Comparison of ENCODE assay signal across 16 cellular contexts in genomic region chr17:28346199-28346580, GRCh38. TPM values are rescaled to one million over a fixed set of nuclear protein-coding genes. Genes with fewer than 3 reads are reported as not detected.
DNase-seq lines count a peak whose midpoint lies in the region; ATAC-seq, FAIRE-seq and TF ChIP-seq lines count a peak whose summit lies in the region.
"Had no signal": no experiment of that assay in that cellular context is flagged by ENCODE, and none has a peak within 500 bp of the region (broad histone marks: within the 10 kb centered on the region; RNA-seq: fewer than 3 reads in every experiment).

No MANE protein-coding gene starts in this region.

- H3K27me3 ChIP-seq in GM23338 (ENCODE audit: insufficient read depth), result no peaks in the 10 kb centered on the region
- no peaks in the 10 kb centered on the region for H3K27me3 ChIP-seq in PC-3 (ENCODE audit: low read length)
- no peaks in the 10 kb centered on the region for H3K27me3 ChIP-seq in endothelial cell of umbilical vein (ENCODE audit: control insufficient read depth in 2 of 2, insufficient read depth in 2 of 2, low read length in 2 of 2)
- H3K27me3 ChIP-seq in pancreas, result no peaks in the 10 kb centered on the region
- H3K27me3 ChIP-seq: gastrocnemius medialis had no signal

- POLR2A ChIA-PET in PC-3 (lab: Charles Lee; ENCODE audit: unreplicated experiment) (no interaction called here), endothelial cell of umbilical vein (lab: Charles Lee) (interaction anchor here (1.3 to 3.3 kb wide), 4 partner anchors 10 to 25 kb away, joined by 3 to 34 read pairs (median 8); partner anchors contain the start of genes IFT20, POLDIP2, SARM1 and TNFAIP1)

- BruUV-seq in PC-3 (replicated peaks; lab: Mats Ljungman, UMichigan), result TSS peak; percentile 15
- BruUV-seq in endothelial cell of umbilical vein (replicated peaks; lab: Mats Ljungman, UMichigan), result TSS peak; percentile 12

- H3K4me1 Mint-ChIP-seq in GM23338, result peaks cover 16% of the 10 kb centered on the region
- H3K4me1 Mint-ChIP-seq: activated naive CD8-positive, alpha-beta T cell treated with anti-CD3 and anti-CD28 coated beads, Interleukin-2, amount 10 ng/mL, durations not matched to agents 7 days and 5 days; nephron had no signal

- ATAC-seq in GM23338, result peak; percentile 63
- ATAC-seq in PC-3, result no peak
- peak; percentile 1 to 8 (median 3) for ATAC-seq in pancreas

- H3K9me1 ChIP-seq in endothelial cell of umbilical vein (replicated peaks; ENCODE audit: control insufficient read depth, extremely low read depth, insufficient read depth, low read length), result no peaks in the 10 kb centered on the region

- H3K4me2 ChIP-seq in GM23338 (no peak overlapping the region), PC-3 (ENCODE audit: low read length) (peak overlapping the region; percentile 74), endothelial cell of umbilical vein (ENCODE audit: insufficient read depth, low read length) (peak overlapping the region; percentile 39)

- intact Hi-C loops in PC-3 (cut with micrococcal nuclease), result no loop called here
- intact Hi-C loops in endothelial cell of umbilical vein (cut with micrococcal nuclease), result loop anchor here (2.0 kb wide), 1 partner anchor 71 kb away; no protein-coding TSS in a partner anchor
- intact Hi-C loops in pancreas (cut with DNase I), result no loop called here

- H3K36me3 Mint-ChIP-seq in GM23338 (ENCODE audit: low read depth), result peaks cover 63% of the 10 kb centered on the region

- TF ChIP-seq POLR2A in endothelial cell of umbilical vein (IDR thresholded peaks at IDR 0.05; ENCODE audit: low read depth, low read length), result no peak

- H3K4me3 ChIP-seq in GM23338 (no peak overlapping the region), PC-3 (ENCODE audit: low read length) (peak overlapping the region; percentile 36; the same call in 1 of the 2 replicates), endothelial cell of umbilical vein (replicated peaks in 1 of 3; ENCODE audit: insufficient read depth in 1 of 3, low read depth in 1 of 3, low read length in 3 of 3) (no peak overlapping the region), pancreas (peak overlapping the region in 1 of 4 donors; percentile 22)
- H3K4me3 ChIP-seq: gastrocnemius medialis had no signal

- H3K79me2 ChIP-seq in GM23338 (replicated peaks; ENCODE audit: insufficient read depth), result no peaks in the 10 kb centered on the region
- H3K79me2 ChIP-seq in PC-3 (ENCODE audit: low read length), result no peaks in the 10 kb centered on the region
- no peaks in the 10 kb centered on the region for H3K79me2 ChIP-seq in endothelial cell of umbilical vein (ENCODE audit: control insufficient read depth, insufficient read depth, low read length)

- H3K9me2 ChIP-seq in GM23338 (ENCODE audit: insufficient read depth) (no peaks in the 10 kb centered on the region), PC-3 (replicated peaks; ENCODE audit: low read length) (no peaks in the 10 kb centered on the region)

- H3K27ac ChIP-seq in GM23338 (ENCODE audit: low read depth) (no peak overlapping the region; the same call in 1 of the 2 replicates), PC-3 (ENCODE audit: low read length) (peak overlapping the region; percentile 92), endothelial cell of umbilical vein (ENCODE audit: insufficient read depth, low read depth, low read length) (peak overlapping the region; percentile 88), pancreas (peak overlapping the region; percentile 63 to 83 (median 74))

- H3K27me3 Mint-ChIP-seq in GM23338 (ENCODE audit: insufficient read depth, low read depth, poor library complexity), result peaks cover 9% of the 10 kb centered on the region
- H3K27me3 Mint-ChIP-seq: activated naive CD8-positive, alpha-beta T cell treated with anti-CD3 and anti-CD28 coated beads, Interleukin-2, amount 10 ng/mL, durations not matched to agents 7 days and 5 days had no signal

- no peak overlapping the region for H3K27ac Mint-ChIP-seq in GM23338
- H3K27ac Mint-ChIP-seq: activated naive CD8-positive, alpha-beta T cell treated with anti-CD3 and anti-CD28 coated beads, Interleukin-2, amount 10 ng/mL, durations not matched to agents 7 days and 5 days had no signal

- WGBS in pancreas, 2 donors, result 20 to 29% methylated on average over 2 of the region's 2 CpGs

- no peak for TF ChIP-seq CTCF in GM23338 (conservative IDR thresholded peaks at IDR 0.05; ENCODE audit: low read depth in 2 of 2)
- no peak for TF ChIP-seq CTCF in PC-3 (conservative IDR thresholded peaks at IDR 0.05; ENCODE audit: low read depth, low read length)
- TF ChIP-seq CTCF in endothelial cell of umbilical vein (IDR thresholded peaks at IDR 0.05; ENCODE audit: extremely low read depth in 1 of 2, insufficient read depth in 1 of 2, low read depth in 1 of 2, low read length in 2 of 2), result no peak
- no peak for TF ChIP-seq CTCF in pancreas (IDR thresholded peaks at IDR 0.05)

- DNase-seq in GM23338 (ENCODE audit: low spot score), result peak; percentile 35
- DNase-seq in PC-3, result no peak
- DNase-seq in endothelial cell of umbilical vein (ENCODE audit: low read depth, low spot score), result peak; percentile 32
- no peak for DNase-seq in pancreas
- no peak for DNase-seq in pons (ENCODE audit: low spot score)
- DNase-seq in NOMO-1 treated with dmso at 0.1 percent for 144 hours (lab: John Stamatoyannopoulos, UW; ENCODE audit: unreplicated experiment), result no peak
- no peak for DNase-seq in NAMALWA (ENCODE audit: low spot score)
- DNase-seq: activated naive CD8-positive, alpha-beta T cell treated with anti-CD3 and anti-CD28 coated beads, Interleukin-2, amount 10 ng/mL, durations not matched to agents 7 days and 5 days; gastrocnemius medialis; NCI-H1105 treated with DMSO at 0.1 percent for 48 hours; NCI-H510A treated with DMSO at 0.1 percent for 48 hours; T1000 had no signal

- CTCF ChIA-PET in PC-3 (lab: Charles Lee), result no interaction called here
- CTCF ChIA-PET in endothelial cell of umbilical vein (lab: Charles Lee), result interaction anchor here (1.2 to 3.9 kb wide), 8 partner anchors 8 to 586 kb away, joined by 3 to 31 read pairs (median 12); partner anchors contain the start of genes IFT20, POLDIP2, TNFAIP1 and VTN

- H3K9ac ChIP-seq in PC-3 (ENCODE audit: low read length), result no peak overlapping the region
- peak overlapping the region; percentile 60 for H3K9ac ChIP-seq in endothelial cell of umbilical vein (replicated peaks; ENCODE audit: extremely low read depth, insufficient read depth, low read length)

- H3F3A ChIP-seq in GM23338 (replicated peaks; ENCODE audit: low read depth), result no peaks in the 10 kb centered on the region
- peaks cover 6% of the 10 kb centered on the region for H3F3A ChIP-seq in PC-3 (ENCODE audit: low read length, unreplicated experiment)

- H4K20me1 ChIP-seq in GM23338 (replicated peaks; ENCODE audit: insufficient read depth) (peaks cover 11% of the 10 kb centered on the region; the same call in 1 of the 2 replicates), PC-3 (ENCODE audit: low read length) (no peaks in the 10 kb centered on the region), endothelial cell of umbilical vein (replicated peaks; ENCODE audit: control insufficient read depth, extremely low read depth, insufficient read depth, low read length) (no peaks in the 10 kb centered on the region)

- H3K9me3 Mint-ChIP-seq in GM23338, result no peaks in the 10 kb centered on the region
- H3K9me3 Mint-ChIP-seq: activated naive CD8-positive, alpha-beta T cell treated with anti-CD3 and anti-CD28 coated beads, Interleukin-2, amount 10 ng/mL, durations not matched to agents 7 days and 5 days; nephron had no signal

- dilution Hi-C loops in endothelial cell of umbilical vein (cut with MboI; ENCODE audit: extremely low pct_ligation_motif_present, low sequenced_read_pairs), result no loop called here

- no peak overlapping the region; the same call in 2 of the 3 replicates for H3K4me3 Mint-ChIP-seq in GM23338
- H3K4me3 Mint-ChIP-seq: activated naive CD8-positive, alpha-beta T cell treated with anti-CD3 and anti-CD28 coated beads, Interleukin-2, amount 10 ng/mL, durations not matched to agents 7 days and 5 days; nephron had no signal

- H3K36me3 ChIP-seq in GM23338 (ENCODE audit: insufficient read depth) (peaks cover 15% of the 10 kb centered on the region), PC-3 (ENCODE audit: low read depth, low read length) (peaks cover 16% of the 10 kb centered on the region; the same call in 1 of the 2 replicates), endothelial cell of umbilical vein (ENCODE audit: control insufficient read depth in 2 of 2, extremely low read depth in 1 of 2, insufficient read depth in 2 of 2, low read length in 2 of 2) (peaks cover 25 to 45% of the 10 kb centered on the region in 2 experiments), pancreas (peaks cover 9 to 53% (median 32%) of the 10 kb centered on the region in 3 donors)

- no peaks in the 10 kb centered on the region for H3K9me3 ChIP-seq in PC-3 (ENCODE audit: low read length)
- no peaks in the 10 kb centered on the region for H3K9me3 ChIP-seq in endothelial cell of umbilical vein (replicated peaks; ENCODE audit: control insufficient read depth, insufficient read depth, low read length)
- no peaks in the 10 kb centered on the region for H3K9me3 ChIP-seq in pancreas
- H3K9me3 ChIP-seq: gastrocnemius medialis had no signal

- FAIRE-seq in endothelial cell of umbilical vein (lab: Jason Lieb, UNC), result no peak
- FAIRE-seq in pancreas (lab: Jason Lieb, UNC), result no peak

- no peak overlapping the region for H2AFZ ChIP-seq in GM23338
- H2AFZ ChIP-seq in PC-3 (ENCODE audit: low read length), result no peak overlapping the region
- no peak overlapping the region for H2AFZ ChIP-seq in endothelial cell of umbilical vein (ENCODE audit: low read depth, low read length)

- H3K4me1 ChIP-seq in GM23338 (ENCODE audit: insufficient read depth), result no peaks in the 10 kb centered on the region; the same call in 1 of the 2 replicates
- peaks cover 28% of the 10 kb centered on the region for H3K4me1 ChIP-seq in PC-3 (ENCODE audit: insufficient read depth, low read length)
- H3K4me1 ChIP-seq in endothelial cell of umbilical vein (ENCODE audit: control insufficient read depth, extremely low read depth, insufficient read depth, low read length), result peaks cover 32% of the 10 kb centered on the region
- peaks cover 30 to 43% (median 32%) of the 10 kb centered on the region in 3 donors for H3K4me1 ChIP-seq in pancreas

RNA-seq across cellular contexts. Expression of gene TNFAIP1, which starts 10.6 kb away (rescaled TPM):
- 8.9 and 13.1 TPM in 2 replicates for total RNA-seq in GM23338 (2014; rRNA removed; shearing (Covaris generic))
- polyA plus RNA-seq in GM23338 (2016; fragmentation: Nextera tagmentation; extraction: Ambion mirVana) (6.3 and 6.4 TPM in 2 replicates), endothelial cell of umbilical vein (85.7 and 101 TPM in 2 replicates), pancreas (10 to 100 TPM; 11.5 to 16.8 TPM)
- total RNA-seq in PC-3 (2014; rRNA removed) (18.8 and 27.5 TPM in 2 replicates), endothelial cell of umbilical vein (79.5 and 89.6 TPM in 2 replicates), pancreas (10 to 100 TPM; 20.8 to 56.8 (median 31.8) TPM)
- polyA plus RNA-seq in endothelial cell of umbilical vein (2011; cell fraction: cytosol; rRNA removed), result 71.6 and 78.1 TPM in 2 replicates
- 127 and 149 TPM in 2 replicates for polyA plus RNA-seq in endothelial cell of umbilical vein (2011; cell fraction: nucleus; rRNA removed)
- 76.8 and 87.4 TPM in 2 replicates for polyA plus RNA-seq in endothelial cell of umbilical vein (2012)
- 176 and 200 TPM in 2 replicates for polyA minus RNA-seq in endothelial cell of umbilical vein
- polyA minus RNA-seq in endothelial cell of umbilical vein (2011; cell fraction: cytosol; rRNA and poly(A)+ RNA removed), result 50.8 TPM
- 68.3 and 109 TPM in 2 replicates for polyA minus RNA-seq in endothelial cell of umbilical vein (2011; cell fraction: nucleus; rRNA and poly(A)+ RNA removed)

RNA-seq across cellular contexts. Expression of gene IFT20, which starts 10.9 kb away (rescaled TPM):
- 6.8 and 13.2 TPM in 2 replicates for total RNA-seq in GM23338 (2014; rRNA removed; shearing (Covaris generic))
- polyA plus RNA-seq in GM23338 (2016; fragmentation: Nextera tagmentation; extraction: Ambion mirVana) (31.4 and 32.3 TPM in 2 replicates), endothelial cell of umbilical vein (19.2 and 26.5 TPM in 2 replicates), pancreas (10 to 100 TPM; 65.8 to 79.0 TPM)
- total RNA-seq in PC-3 (2014; rRNA removed) (12.9 and 23.1 TPM in 2 replicates), endothelial cell of umbilical vein (36.3 and 45.0 TPM in 2 replicates), pancreas (10 to 100 TPM; 42.3 to 52.4 (median 48.0) TPM)
- 29.0 and 34.7 TPM in 2 replicates for polyA plus RNA-seq in endothelial cell of umbilical vein (2011; cell fraction: cytosol; rRNA removed)
- 64.3 and 72.0 TPM in 2 replicates for polyA plus RNA-seq in endothelial cell of umbilical vein (2011; cell fraction: nucleus; rRNA removed)
- 53.7 and 59.8 TPM in 2 replicates for polyA plus RNA-seq in endothelial cell of umbilical vein (2012)
- 11.3 and 18.4 TPM in 2 replicates for polyA minus RNA-seq in endothelial cell of umbilical vein
- polyA minus RNA-seq in endothelial cell of umbilical vein (2011; cell fraction: cytosol; rRNA and poly(A)+ RNA removed), result 7.7 TPM
- polyA minus RNA-seq in endothelial cell of umbilical vein (2011; cell fraction: nucleus; rRNA and poly(A)+ RNA removed), result 13.6 and 20.6 TPM in 2 replicates

RNA-seq across cellular contexts. Expression of gene POLDIP2, which starts 11.1 kb away (rescaled TPM):
- 70.6 and 77.1 TPM in 2 replicates for total RNA-seq in GM23338 (2014; rRNA removed; shearing (Covaris generic))
- polyA plus RNA-seq in GM23338 (2016; fragmentation: Nextera tagmentation; extraction: Ambion mirVana) (40.7 and 45.7 TPM in 2 replicates), endothelial cell of umbilical vein (82.6 and 90.3 TPM in 2 replicates), pancreas (10 to 100 TPM; 28.3 to 41.0 TPM)
- total RNA-seq in PC-3 (2014; rRNA removed) (136 and 137 TPM in 2 replicates), endothelial cell of umbilical vein (81.0 and 85.2 TPM in 2 replicates), pancreas (10 to 100 TPM; 40.7 to 51.2 (median 42.5) TPM)
- 82.3 and 91.8 TPM in 2 replicates for polyA plus RNA-seq in endothelial cell of umbilical vein (2011; cell fraction: cytosol; rRNA removed)
- polyA plus RNA-seq in endothelial cell of umbilical vein (2011; cell fraction: nucleus; rRNA removed), result 47.2 and 50.1 TPM in 2 replicates
- polyA plus RNA-seq in endothelial cell of umbilical vein (2012), result 95.9 and 115 TPM in 2 replicates
- polyA minus RNA-seq in endothelial cell of umbilical vein, result 77.3 and 80.7 TPM in 2 replicates
- 86.2 TPM for polyA minus RNA-seq in endothelial cell of umbilical vein (2011; cell fraction: cytosol; rRNA and poly(A)+ RNA removed)
- polyA minus RNA-seq in endothelial cell of umbilical vein (2011; cell fraction: nucleus; rRNA and poly(A)+ RNA removed), result 16.5 and 17.9 TPM in 2 replicates

RNA-seq across cellular contexts. Expression of gene SEBOX, which starts 18.8 kb away (rescaled TPM):
- not detected in 2 replicates for total RNA-seq in GM23338 (2014; rRNA removed; shearing (Covaris generic))
- polyA plus RNA-seq in GM23338 (2016; fragmentation: Nextera tagmentation; extraction: Ambion mirVana) (not detected in 2 replicates), endothelial cell of umbilical vein (not detected in 2 replicates), pancreas (not detected)
- total RNA-seq in PC-3 (2014; rRNA removed) (not detected in 2 replicates), endothelial cell of umbilical vein (not detected in 2 replicates), pancreas (not detected)
- polyA plus RNA-seq in endothelial cell of umbilical vein (2011; cell fraction: cytosol; rRNA removed), result not detected in 2 replicates
- polyA plus RNA-seq in endothelial cell of umbilical vein (2011; cell fraction: nucleus; rRNA removed), result not detected in 2 replicates
- polyA plus RNA-seq in endothelial cell of umbilical vein (2012), result not detected in 2 replicates
- not detected in 2 replicates for polyA minus RNA-seq in endothelial cell of umbilical vein
- polyA minus RNA-seq in endothelial cell of umbilical vein (2011; cell fraction: cytosol; rRNA and poly(A)+ RNA removed), result not detected
- not detected in 2 replicates for polyA minus RNA-seq in endothelial cell of umbilical vein (2011; cell fraction: nucleus; rRNA and poly(A)+ RNA removed)
- total RNA-seq: activated CD8-positive, alpha-beta memory T cell treated with anti-CD3 and anti-CD28 coated beads for 36 hours; activated naive CD8-positive, alpha-beta T cell treated with anti-CD3 and anti-CD28 coated beads, Interleukin-2, amount 10 ng/mL, durations not matched to agents 7 days and 5 days; gastrocnemius medialis; kidney epithelial cell; temporal lobe had no signal

RNA-seq across cellular contexts. Expression of gene VTN, which starts 23.9 kb away (rescaled TPM):
- total RNA-seq in GM23338 (2014; rRNA removed; shearing (Covaris generic)), result 0.35 TPM in 1 of 2 replicates, not detected in the other
- polyA plus RNA-seq in GM23338 (2016; fragmentation: Nextera tagmentation; extraction: Ambion mirVana) (0.16 and 0.17 TPM in 2 replicates), endothelial cell of umbilical vein (0.68 and 1.1 TPM in 2 replicates), pancreas (10 to 100 TPM; 14.6 to 21.6 TPM)
- total RNA-seq in PC-3 (2014; rRNA removed) (not detected in 2 replicates), endothelial cell of umbilical vein (not detected in 2 replicates), pancreas (10 to 100 TPM in 2 of 6 donors, 1 to 10 TPM in 4; 5.2 to 21.5 (median 9.5) TPM)
- polyA plus RNA-seq in endothelial cell of umbilical vein (2011; cell fraction: cytosol; rRNA removed), result 0.26 and 0.55 TPM in 2 replicates
- 0.68 and 0.77 TPM in 2 replicates for polyA plus RNA-seq in endothelial cell of umbilical vein (2011; cell fraction: nucleus; rRNA removed)
- 0.31 and 0.40 TPM in 2 replicates for polyA plus RNA-seq in endothelial cell of umbilical vein (2012)
- polyA minus RNA-seq in endothelial cell of umbilical vein, result 0.34 TPM in 1 of 2 replicates, not detected in the other
- 16.3 TPM for polyA minus RNA-seq in endothelial cell of umbilical vein (2011; cell fraction: cytosol; rRNA and poly(A)+ RNA removed)
- 0.34 TPM in 1 of 2 replicates, not detected in the other for polyA minus RNA-seq in endothelial cell of umbilical vein (2011; cell fraction: nucleus; rRNA and poly(A)+ RNA removed)
- total RNA-seq: kidney epithelial cell had no signal

Comparison
In these comparisons a context has a peak if more than half of its experiments do, and no peak if none do; other contexts are left out.
1. DNase-seq: peak in GM23338 (single experiment) and endothelial cell of umbilical vein (single experiment); none in PC-3 (single experiment), pancreas (0 of 6), pons (single experiment), NOMO-1 treated with dmso at 0.1 percent for 144 hours (single experiment) and NAMALWA (single experiment).